8 cellular contexts compared by ENCODE assay signal in the genomic region with DNA sequence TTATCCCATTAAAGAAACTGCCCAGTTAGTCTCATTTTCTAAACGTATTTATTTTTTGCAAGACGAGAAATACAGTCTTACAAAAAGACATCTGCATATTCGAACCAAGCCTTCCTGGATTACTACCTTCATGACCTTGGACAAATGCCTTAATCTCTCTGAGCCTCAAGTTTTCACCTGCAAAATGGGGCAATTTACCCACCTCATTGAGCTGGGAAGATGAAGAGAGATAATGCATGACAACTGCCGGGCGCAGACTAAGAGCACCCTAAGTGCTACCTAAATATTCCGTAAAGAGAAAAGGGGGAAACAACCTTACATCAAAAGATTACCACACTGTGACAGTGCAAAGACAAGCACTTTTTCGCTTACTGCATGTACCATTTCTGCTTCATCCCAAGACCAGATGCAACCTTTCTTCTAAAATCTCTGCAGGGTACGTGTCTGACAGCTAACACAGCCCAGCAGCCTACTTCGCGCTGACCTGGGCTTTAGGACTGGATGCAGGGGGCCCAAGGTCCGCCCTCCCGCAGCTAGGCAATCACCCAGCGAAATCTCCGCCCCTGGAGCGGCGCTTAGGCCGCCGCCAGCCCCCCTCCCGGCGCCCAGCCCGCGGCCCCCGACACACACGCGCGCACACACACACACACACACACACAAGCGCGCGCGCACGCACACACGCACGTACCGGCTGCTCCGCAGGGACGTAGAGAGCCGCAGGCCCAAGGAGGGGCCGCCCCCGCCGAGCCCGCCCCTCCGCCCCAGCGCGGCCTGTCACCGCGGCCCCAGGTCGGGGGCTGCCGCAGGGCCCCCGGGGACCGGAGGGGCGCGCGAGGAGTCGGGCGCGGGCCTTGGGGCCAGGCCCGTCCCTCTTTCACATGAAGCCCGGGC. TPM values are rescaled to one million over a fixed set of nuclear protein-coding genes. Genes with fewer than 3 reads are reported as not detected.
DNase-seq lines count a peak whose midpoint lies in the region; ATAC-seq and TF ChIP-seq lines count a peak whose summit lies in the region.

No MANE protein-coding gene starts in this region.

- H3K4me3 ChIP-seq in OCI-LY1 (ENCODE audit: low read depth, low read length, poor library complexity, severe bottlenecking) (peak overlapping the region; percentile 89), esophagus (ENCODE audit: low read depth in 1 of 2, low read length in 2 of 2) (peak overlapping the region; percentile 58 to 97), mucosa of stomach (ENCODE audit: low read length) (peak overlapping the region; percentile 64)

- no peaks in the 10 kb centered on the region for H3K9me2 ChIP-seq in OCI-LY1 (ENCODE audit: low read depth, low read length)

- H3K27me3 ChIP-seq in OCI-LY1 (ENCODE audit: insufficient read depth, low read length) (no peaks in the 10 kb centered on the region), esophagus (ENCODE audit: control insufficient read depth in 1 of 2, insufficient read depth in 2 of 2, low read length in 2 of 2) (no peaks in the 10 kb centered on the region), mucosa of stomach (ENCODE audit: control insufficient read depth, insufficient read depth, low read length) (no peaks in the 10 kb centered on the region)

- H3K27ac ChIP-seq in OCI-LY1 (ENCODE audit: low read depth, low read length, poor library complexity, severe bottlenecking) (peak overlapping the region; percentile 84), esophagus (ENCODE audit: low read depth in 2 of 2, low read length in 1 of 2) (peak overlapping the region; percentile 100)

- WGBS in esophagus, 2 donors = 1% methylated on average over 31 to 58 of the region's 58 CpGs

- no peak for TF ChIP-seq CTCF in OCI-LY1 (IDR thresholded peaks at IDR 0.05; ENCODE audit: low read length)

- H3K36me3 ChIP-seq in OCI-LY1 (ENCODE audit: insufficient read depth, low read length) (no peaks in the 10 kb centered on the region), esophagus (ENCODE audit: control insufficient read depth in 2 of 2, insufficient read depth in 2 of 2, low read length in 1 of 2) (no peaks in the 10 kb centered on the region), mucosa of stomach (ENCODE audit: control insufficient read depth, insufficient read depth, low read length) (no peaks in the 10 kb centered on the region)

- ATAC-seq in GM21447 (IDR thresholded peaks at IDR 0.05; ENCODE audit: unreplicated experiment) = peak; percentile 63

- H3K4me1 ChIP-seq in OCI-LY1 (ENCODE audit: insufficient read depth, low read length, severe bottlenecking) = peaks cover 48% of the 10 kb centered on the region
- peaks cover 0 to 4% of the 10 kb centered on the region in 2 donors for H3K4me1 ChIP-seq in esophagus (ENCODE audit: control insufficient read depth in 2 of 2, insufficient read depth in 2 of 2, low read length in 1 of 2)
- peaks cover 9% of the 10 kb centered on the region for H3K4me1 ChIP-seq in mucosa of stomach (ENCODE audit: control insufficient read depth, insufficient read depth, low read length)

- H4K20me1 ChIP-seq in OCI-LY1 (ENCODE audit: insufficient read depth, low read length) = no peaks in the 10 kb centered on the region

- peak overlapping the region; percentile 78 for H3K4me2 ChIP-seq in OCI-LY1 (ENCODE audit: low read length)

- DNase-seq in COLO829 (ENCODE audit: low spot score) (peak; percentile 48), HuH-7 (ENCODE audit: low spot score) (peak; percentile 70), activated T-cell treated with anti-CD3 and anti-CD28 coated beads for 48 hours (ENCODE audit: low read depth) (peak; percentile 75)
- DNase-seq in stimulated activated CD8-positive, alpha-beta memory T cell treated with anti-CD3 and anti-CD28 coated beads, Interleukin-4, amount 100 ng/mL, for 48 hours = peak; percentile 83

- no peak overlapping the region for H2AFZ ChIP-seq in OCI-LY1 (ENCODE audit: low read length)

- peaks cover 42% of the 10 kb centered on the region for H3K79me2 ChIP-seq in OCI-LY1 (ENCODE audit: insufficient read depth, low read length)

- no peaks in the 10 kb centered on the region; the same call in 1 of the 2 replicates for H3F3A ChIP-seq in OCI-LY1 (ENCODE audit: insufficient read depth, low read length)

- H3K9me3 ChIP-seq in OCI-LY1 (ENCODE audit: low read length) (no peaks in the 10 kb centered on the region), esophagus (ENCODE audit: control insufficient read depth in 2 of 2, insufficient read depth in 1 of 2, low read depth in 1 of 2, low read length in 1 of 2) (no peaks in the 10 kb centered on the region), mucosa of stomach (ENCODE audit: control insufficient read depth, low read length) (no peaks in the 10 kb centered on the region)

- H3K9ac ChIP-seq in OCI-LY1 (ENCODE audit: low read length) (peak overlapping the region; percentile 98), mucosa of stomach (ENCODE audit: low read length) (peak overlapping the region; percentile 89)

RNA-seq across cellular contexts. Expression of a gene that starts 0.8 kb away (rescaled TPM):
- 1 to 10 TPM; 3.5 TPM for polyA plus RNA-seq in esophagus

RNA-seq across cellular contexts. Expression of a gene that starts 31.2 kb away (rescaled TPM):
- polyA plus RNA-seq in esophagus = under 1 TPM; 0.19 to 0.20 TPM

Comparison
In these comparisons a context has a peak if more than half of its experiments do, and no peak if none do; other contexts are left out.
1. Peak in every context shown above with its lines: DNase-seq, ATAC-seq, H3K4me3 ChIP-seq and H3K27ac ChIP-seq.